In the genomic region with DNA sequence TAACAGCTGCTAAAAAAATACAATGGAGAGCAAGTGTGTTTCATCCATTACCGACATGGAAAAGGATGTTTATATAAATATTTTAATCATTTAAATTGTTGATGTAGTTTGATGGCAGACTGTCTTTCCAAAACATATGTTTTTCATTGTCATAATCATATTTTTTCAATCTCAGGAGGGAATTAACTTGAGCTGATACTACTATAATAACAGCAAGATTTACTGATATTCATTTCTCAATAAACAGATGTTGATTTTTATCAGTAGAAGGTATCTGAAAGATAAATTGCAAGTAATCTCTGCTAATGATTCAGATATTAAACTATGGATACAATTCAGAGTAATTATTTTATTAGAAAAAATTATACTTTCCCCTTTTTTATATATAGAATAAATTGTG, we compare ENCODE assay signal across 33 cellular contexts.
"Had no signal": no experiment of that assay in that cellular context is flagged by ENCODE, and none has a peak within 500 bp of the region (broad histone marks: within the 10 kb centered on the region; RNA-seq: fewer than 3 reads in every experiment).

No MANE protein-coding gene starts in this region.

- H3K36me3 ChIP-seq: ascending aorta, cardiac muscle cell, WERI-Rb-1 had no signal

- H3K4me3 ChIP-seq: ascending aorta, cardiac muscle cell had no signal

- H3K4me1 ChIP-seq: ascending aorta had no signal

- DNase-seq: activated CD4-positive, alpha-beta memory T cell treated with anti-CD3 and anti-CD28 coated beads, Interleukin-2, amount 10 ng/mL, durations not matched to agents 7 days and 5 days; activated CD4-positive, alpha-beta T cell treated with anti-CD3 and anti-CD28 coated beads for 1 hour; activated CD4-positive, alpha-beta T cell treated with anti-CD3 and anti-CD28 coated beads for 36 hours; activated CD4-positive, alpha-beta T cell treated with anti-CD3 and anti-CD28 coated beads for 48 hours; activated CD4-positive, alpha-beta T cell treated with anti-CD3 and anti-CD28 coated beads, Interleukin-2, amount 10 ng/mL, durations not matched to agents 7 days and 5 days; activated CD4-positive, alpha-beta T cell treated with anti-CD3 and anti-CD28 coated beads, Interleukin-2, amount 50 U/mL, for 48 hours; activated CD4-positive, CD25-positive, alpha-beta regulatory T cell; activated CD8-positive, alpha-beta memory T cell treated with anti-CD3 and anti-CD28 coated beads for 24 hours; activated CD8-positive, alpha-beta memory T cell treated with anti-CD3 and anti-CD28 coated beads, Interleukin-2, amount 10 ng/mL, durations not matched to agents 7 days and 5 days; activated CD8-positive, alpha-beta memory T cell treated with anti-CD3 and anti-CD28 coated beads, Interleukin-2, amount 50 U/mL, for 48 hours; activated CD8-positive, alpha-beta T cell treated with anti-CD3 and anti-CD28 coated beads, Interleukin-2, amount 10 ng/mL, durations not matched to agents 7 days and 5 days; activated effector memory CD4-positive, alpha-beta T cell treated with Interleukin-2 at 50 U/mL for 16 hours; activated gamma-delta T cell; activated naive CD4-positive, alpha-beta T cell treated with anti-CD3 and anti-CD28 coated beads, Interleukin-2, amount 10 ng/mL, durations not matched to agents 7 days and 5 days; activated naive CD4-positive, alpha-beta T cell treated with Interleukin-2 at 50 U/mL for 16 hours; activated naive CD8-positive, alpha-beta T cell treated with anti-CD3 and anti-CD28 coated beads, Interleukin-2, amount 10 ng/mL, durations not matched to agents 7 days and 5 days; activated naive CD8-positive, alpha-beta T cell treated with anti-CD3 and anti-CD28 coated beads, Interleukin-2, amount 50 U/mL, for 24 hours; activated T-cell treated with anti-CD3 and anti-CD28 coated beads, Interleukin-2, amount 50 U/mL, for 24 hours; activated T-cell treated with anti-CD3 and anti-CD28 coated beads, Interleukin-2, amount 50 U/mL, for 48 hours; amygdala; anterior cingulate cortex; caudate nucleus; cerebellar nuclear complex; T-helper 1 cell; T-helper 2 cell; T-helper 9 cell; WERI-Rb-1 had no signal

- H3K27me3 ChIP-seq: ascending aorta, cardiac muscle cell had no signal

- H3K27ac ChIP-seq: ascending aorta, cardiac muscle cell, WERI-Rb-1 had no signal

- FAIRE-seq: bronchial epithelial cell, TTC549 had no signal

- ATAC-seq: activated CD4-positive, alpha-beta T cell treated with anti-CD3 and anti-CD28 coated beads for 36 hours; activated CD4-positive, CD25-positive, alpha-beta regulatory T cell treated with anti-CD3 and anti-CD28 coated beads, Interleukin-2, amount 50 U/mL, for 24 hours; activated CD8-positive, alpha-beta memory T cell treated with anti-CD3 and anti-CD28 coated beads, Interleukin-2, amount 10 ng/mL, durations not matched to agents 7 days and 5 days; activated CD8-positive, alpha-beta T cell treated with anti-CD3 and anti-CD28 coated beads, Interleukin-2, amount 10 ng/mL, durations not matched to agents 7 days and 5 days; activated naive CD8-positive, alpha-beta T cell treated with anti-CD3 and anti-CD28 coated beads, Interleukin-2, amount 50 U/mL, for 24 hours; WTC11 had no signal

- H3K9me3 ChIP-seq: ascending aorta had no signal
